ENCODE assay signal across 8 cellular contexts in genomic region chr20:64049060-64049886, GRCh38. TPM values are rescaled to one million over a fixed set of nuclear protein-coding genes. Genes with fewer than 3 reads are reported as not detected.
DNase-seq lines count a peak whose midpoint lies in the region; FAIRE-seq and TF ChIP-seq lines count a peak whose summit lies in the region.
"Had no signal": no experiment of that assay in that cellular context is flagged by ENCODE, and none has a peak within 500 bp of the region (broad histone marks: within the 10 kb centered on the region; RNA-seq: fewer than 3 reads in every experiment).

SOX18 (minus strand) TSS chr20:64049639; CDS start chr20:64049516, 123 bp downstream.

- H3K27ac ChIP-seq in H9 (ENCODE audit: insufficient read length, low read depth, low read length) (no peak within 1 kb of the TSS), SK-N-MC (peak within 1 kb of the TSS; percentile 87), ovary (no peak within 1 kb of the TSS)

- no peak within 1 kb of the TSS for H3K14ac ChIP-seq in H9 (ENCODE audit: insufficient read depth, low read length)

- H3K18ac ChIP-seq in H9 (ENCODE audit: insufficient read length, low read depth, low read length), result no peak within 1 kb of the TSS

- H2BK120ac ChIP-seq in H9 (ENCODE audit: low read depth, low read length, poor library complexity, severe bottlenecking), result no peak within 1 kb of the TSS

- H3K9me3 ChIP-seq in H9 (ENCODE audit: control insufficient read depth, low read depth, low read length), result no peaks in the 10 kb centered on the region
- H3K9me3 ChIP-seq in SK-N-MC (ENCODE audit: low read depth, low read length), result no peaks in the 10 kb centered on the region
- no peaks in the 10 kb centered on the region for H3K9me3 ChIP-seq in ovary

- no peak within 1 kb of the TSS for H4K91ac ChIP-seq in H9 (ENCODE audit: insufficient read length, low read depth, low read length)

- no peak for TF ChIP-seq CTCF in H9 (conservative IDR thresholded peaks at IDR 0.05)
- TF ChIP-seq CTCF in ovary (IDR thresholded peaks at IDR 0.05), result no peak

- H2AK5ac ChIP-seq in H9 (ENCODE audit: insufficient read length, low read length), result no peak within 1 kb of the TSS

- intact Hi-C loops in ovary (cut with DNase I), result no loop called here

- H3K23ac ChIP-seq in H9 (ENCODE audit: insufficient read length, low read depth, low read length), result no peak within 1 kb of the TSS

- peak within 1 kb of the TSS; percentile 83 for H3K4me3 ChIP-seq in SK-N-MC
- peak within 1 kb of the TSS; percentile 10 for H3K4me3 ChIP-seq in ovary

- no peak within 1 kb of the TSS for H4K8ac ChIP-seq in H9 (replicated peaks; ENCODE audit: insufficient read length, low read depth, low read length)

- no peak within 1 kb of the TSS for H3K56ac ChIP-seq in H9 (ENCODE audit: insufficient read length, low read depth, low read length)

- no peak within 1 kb of the TSS for H3T11ph ChIP-seq in H9 (ENCODE audit: low read length)

- peak within 1 kb of the TSS; percentile 56 to 75 for H3K4me3 Mint-ChIP-seq in H9

- no peaks in the 10 kb centered on the region for H3K79me2 ChIP-seq in H9 (ENCODE audit: insufficient read depth, low read length)

- no CpG with 5 or more reads among the region's 112 CpGs for WGBS in H9 (ENCODE audit: extremely low coverage, insufficient read length, low lambda C conversion rate)
- 0 to 2% (median 1%) methylated on average over 42 to 102 of the region's 112 CpGs for WGBS in ovary, 3 donors

- no peak within 1 kb of the TSS for H3K4ac ChIP-seq in H9 (ENCODE audit: low read depth, low read length)

- H3K4me1 ChIP-seq in H9 (ENCODE audit: insufficient read depth, low read length) (no peaks in the 10 kb centered on the region), ovary (ENCODE audit: insufficient read depth) (peaks cover 2% of the 10 kb centered on the region)

- DNase-seq in H9 (peak; percentile 53), SK-N-MC (ENCODE audit: low read depth, low spot score) (no peak), erythroblast (lab: John Stamatoyannopoulos, UW) (peak; percentile 16 to 35), ovary (no peak), Ammon's horn (ENCODE audit: low spot score) (no peak), hepatic stellate cell (ENCODE audit: low spot score) (no peak), frontal cortex (ENCODE audit: low spot score in 2 of 2) (no peak)

- no peaks in the 10 kb centered on the region for H3K79me1 ChIP-seq in H9 (ENCODE audit: insufficient read depth, low read depth, low read length, poor library complexity, severe bottlenecking)

- no peak for FAIRE-seq in frontal cortex (lab: Jason Lieb, UNC)

- H4K5ac ChIP-seq in H9 (ENCODE audit: insufficient read length, low read depth, low read length), result no peak within 1 kb of the TSS

- H3K36me3 ChIP-seq in SK-N-MC (ENCODE audit: insufficient read depth, low read length), result peaks cover 13% of the 10 kb centered on the region
- no peaks in the 10 kb centered on the region for H3K36me3 ChIP-seq in ovary

- no peaks in the 10 kb centered on the region for H3K23me2 ChIP-seq in H9 (ENCODE audit: insufficient read length, low read depth, low read length, poor library complexity, severe bottlenecking)

- no peaks in the 10 kb centered on the region for H4K20me1 ChIP-seq in H9 (ENCODE audit: control insufficient read depth, insufficient read depth, insufficient read length)

- peaks cover 26% of the 10 kb centered on the region; the same call in 1 of the 2 replicates for H3K27me3 ChIP-seq in H9 (ENCODE audit: insufficient read depth, low read length)
- H3K27me3 ChIP-seq in ovary, result peaks cover 7% of the 10 kb centered on the region

- peaks cover 0 to 2% (median 0%) of the 10 kb centered on the region in 3 experiments; a peak in 2 of 7 replicates for H3K36me3 Mint-ChIP-seq in H9 (ENCODE audit: insufficient read depth in 1 of 3, low read depth in 3 of 3)

- peaks cover 22 to 31% of the 10 kb centered on the region in 2 experiments for H3K4me1 Mint-ChIP-seq in H9

- H3K9me3 Mint-ChIP-seq in H9, result peaks cover 0 to 3% of the 10 kb centered on the region in 2 experiments; a peak in 1 of 5 replicates

- no peak for TF ChIP-seq POLR2A in erythroblast (IDR thresholded peaks at IDR 0.05; ENCODE audit: low read length)
- no peak for TF ChIP-seq POLR2A in ovary (IDR thresholded peaks at IDR 0.05)

- peaks cover 76% of the 10 kb centered on the region for H3K27me3 Mint-ChIP-seq in H9 (ENCODE audit: low read depth)

- H3K9ac ChIP-seq in H9 (ENCODE audit: extremely low read depth, insufficient read length, low read length) (no peak within 1 kb of the TSS), SK-N-MC (ENCODE audit: insufficient read length) (peak within 1 kb of the TSS; percentile 74)

- peak within 1 kb of the TSS; percentile 7 for H3K4me2 ChIP-seq in H9 (ENCODE audit: insufficient read depth, insufficient read length, low read length)

- no peak within 1 kb of the TSS for H3K27ac Mint-ChIP-seq in H9

- H2BK20ac ChIP-seq in H9 (ENCODE audit: low read depth, low read length, poor library complexity, severe bottlenecking), result no peak within 1 kb of the TSS

- H2BK5ac ChIP-seq in H9 (ENCODE audit: insufficient read length, low read length), result no peak within 1 kb of the TSS

- no peak for TF ChIP-seq EP300 in ovary (IDR thresholded peaks at IDR 0.05)

- no peak within 1 kb of the TSS for H2AFZ ChIP-seq in H9 (ENCODE audit: low read length)

- H2BK12ac ChIP-seq in H9 (ENCODE audit: insufficient read length, low read depth, low read length), result no peak within 1 kb of the TSS

- no peak within 1 kb of the TSS for H2BK15ac ChIP-seq in H9 (ENCODE audit: low read depth, low read length)

RNA-seq across cellular contexts. Expression of gene SOX18, which starts in this region (rescaled TPM):
- total RNA-seq in H9 (2021) (1.6 and 2.0 TPM in 2 replicates), ovary (10 to 100 TPM in 5 of 7 donors, 1 to 10 TPM in 2; 2.0 to 63.8 (median 13.1) TPM), frontal cortex (0.41 TPM)
- polyA plus RNA-seq in ovary, result 10 to 100 TPM in 1 of 2 donors, 1 to 10 TPM in 1; 2.7 to 12.0 TPM
- total RNA-seq: mononuclear cell had no signal

Comparison
In these comparisons a context has a peak if more than half of its experiments do, and no peak if none do; other contexts are left out.
1. DNase-seq: peak in H9 (single experiment) and erythroblast (2 of 2); none in SK-N-MC (single experiment), ovary (0 of 5), Ammon's horn (single experiment), hepatic stellate cell (single experiment) and frontal cortex (0 of 2).